ENCODE assay signal across 8 cellular contexts in the genomic region with DNA sequence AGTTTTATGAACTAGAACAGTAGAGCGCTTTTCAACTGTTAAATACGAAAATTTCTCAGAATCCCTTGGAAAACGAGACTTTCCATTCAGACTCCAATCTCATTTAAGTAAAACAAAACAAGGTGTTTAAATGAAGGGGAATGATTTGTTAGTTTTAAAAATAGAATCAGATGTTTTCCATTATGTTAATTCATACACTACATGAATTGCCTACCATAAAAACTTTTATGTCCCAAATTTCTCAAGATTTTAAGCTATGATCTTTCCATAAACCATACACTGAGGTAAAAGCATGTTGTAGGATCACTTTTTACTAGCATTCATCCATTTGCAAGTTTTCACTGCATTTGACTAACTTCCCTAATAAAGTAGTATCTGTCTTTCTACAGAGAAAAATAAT.
"Had no signal": no experiment of that assay in that cellular context is flagged by ENCODE, and none has a peak within 500 bp of the region (broad histone marks: within the 10 kb centered on the region; RNA-seq: fewer than 3 reads in every experiment).

No MANE protein-coding gene starts in this region.

- DNase-seq: GDM1, GF-D8 had no signal

- FAIRE-seq: G401.6, GM12878, GM12891, GM12892, GM18507, GM19239 had no signal
